8 cellular contexts compared by ENCODE assay signal in the genomic region with DNA sequence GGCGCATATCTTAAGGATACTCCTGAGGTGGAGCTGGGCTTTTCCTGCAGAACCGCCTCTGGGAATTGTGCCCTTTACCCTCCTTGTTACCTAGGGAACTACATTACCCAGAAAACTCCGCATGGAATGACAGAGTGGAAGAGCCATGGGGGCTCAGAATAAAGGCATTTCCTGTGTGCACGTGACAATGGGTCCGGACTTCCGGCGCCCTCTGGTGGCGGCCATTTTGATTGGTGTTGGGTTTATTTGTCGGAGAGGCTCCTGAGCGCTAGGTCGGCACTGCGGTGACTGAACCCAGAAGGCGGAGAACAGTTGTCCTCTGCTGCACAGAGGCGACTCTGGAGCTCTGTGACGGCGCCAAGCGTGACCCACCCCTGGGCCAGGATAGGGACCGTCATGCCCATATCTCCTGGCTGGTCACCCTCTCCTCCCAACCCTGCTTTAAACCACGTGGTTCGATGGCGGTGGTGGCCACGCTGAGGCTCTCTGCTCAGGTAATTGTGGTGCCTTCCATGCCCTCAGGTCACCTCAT. TPM values are rescaled to one million over a fixed set of nuclear protein-coding genes. Genes with fewer than 3 reads are reported as not detected.
DNase-seq lines count a peak whose midpoint lies in the region; ATAC-seq and TF ChIP-seq lines count a peak whose summit lies in the region.

A gene (plus strand): TSS at position 229 of the 532 bp plus-strand sequence. CDS start 230 bp downstream, at position 459.

- TF ChIP-seq CTCF in endothelial cell (IDR thresholded peaks at IDR 0.05; ENCODE audit: unreplicated experiment) (peak; percentile 56), lower leg skin (IDR thresholded peaks at IDR 0.05) (no peak)

- TF ChIP-seq POLR2A in lower leg skin (IDR thresholded peaks at IDR 0.05) = no peak

- peaks cover 9% of the 10 kb centered on the region for H3K27me3 Mint-ChIP-seq in endothelial cell (ENCODE audit: unreplicated experiment)

- intact Hi-C loops in lower leg skin (cut with DNase I; ENCODE audit: low total_unique reads) = no loop called here

- 22 to 31% methylated on average over 20 to 22 of the region's 22 CpGs for WGBS in lower leg skin, 2 donors

- peak within 1 kb of the TSS; percentile 94 for H3K4me3 Mint-ChIP-seq in endothelial cell (ENCODE audit: unreplicated experiment)

- peaks cover 20% of the 10 kb centered on the region for H3K4me1 Mint-ChIP-seq in endothelial cell (ENCODE audit: unreplicated experiment)

- DNase-seq in activated gamma-delta T cell treated with Interleukin-2 at 50 U/mL for 16 hours (peak; percentile 15), activated gamma-delta T cell (lab: John Stamatoyannopoulos, UW) (no peak), endothelial cell (ENCODE audit: low spot score) (peak; percentile 84), lower leg skin (ENCODE audit: low spot score in 2 of 2) (peak; percentile 26 to 91)
- peak; percentile 34 for DNase-seq in activated CD4-positive, alpha-beta T cell treated with anti-CD3 and anti-CD28 coated beads, Interleukin-2, amount 50 U/mL, for 1 hour
- peak; percentile 45 for DNase-seq in stimulated activated CD4-positive, alpha-beta T cell treated with anti-CD3 and anti-CD28 coated beads, Interleukin-4, amount 100 ng/mL, for 1 hour

- ATAC-seq in GM21360 (IDR thresholded peaks at IDR 0.05; ENCODE audit: unreplicated experiment) = no peak
- no peak for ATAC-seq in GM19463 (IDR thresholded peaks at IDR 0.05; ENCODE audit: unreplicated experiment)

- peaks cover 25% of the 10 kb centered on the region for H3K36me3 Mint-ChIP-seq in endothelial cell (ENCODE audit: low read depth, unreplicated experiment)

- H3K9me3 Mint-ChIP-seq in endothelial cell (ENCODE audit: unreplicated experiment) = no peaks in the 10 kb centered on the region

- peak within 1 kb of the TSS; percentile 94 for H3K27ac Mint-ChIP-seq in endothelial cell (ENCODE audit: unreplicated experiment)

- H3K4me3 ChIP-seq in lower leg skin (ENCODE audit: low read depth, poor library complexity, severe bottlenecking) = peak within 1 kb of the TSS; percentile 30

RNA-seq across cellular contexts. Expression of the gene that starts here (rescaled TPM):
- total RNA-seq in endothelial cell (ENCODE audit: unreplicated experiment) (24.5 TPM), lower leg skin (10 to 100 TPM; 11.8 to 16.7 (median 13.7) TPM)
